ENCODE assay signal across 8 cellular contexts in genomic region chr17:39153541-39154111, GRCh38. TPM values are rescaled to one million over a fixed set of nuclear protein-coding genes. Genes with fewer than 3 reads are reported as not detected.
A peak's percentile ranks its signal among the peaks of the same experiment; 100 is the strongest.
DNase-seq lines count a peak whose midpoint lies in the region; ATAC-seq, FAIRE-seq and TF ChIP-seq lines count a peak whose summit lies in the region.

No MANE protein-coding gene starts in this region.

- TF ChIP-seq POLR2A in A549 (IDR thresholded peaks at IDR 0.05; ENCODE audit: low read length), result no peak

- DNase-seq in A549 (ENCODE audit: low read depth in 1 of 2, low spot score in 1 of 2) (peak; percentile 90 to 94), HT-29 (ENCODE audit: low spot score) (peak; percentile 94), lung (ENCODE audit: low spot score) (peak; percentile 93)
- DNase-seq in NK-92 treated with Interleukin-12 subunit alpha and Interleukin-12 subunit beta, amount 100 ng/mL, for 24 hours (lab: John Stamatoyannopoulos, UW), result peak; percentile 82
- DNase-seq in activated CD8-positive, alpha-beta memory T cell treated with anti-CD3 and anti-CD28 coated beads for 4 hours (ENCODE audit: low read depth in 2 of 2), result peak; percentile 87 to 89
- DNase-seq in effector CD8-positive, alpha-beta T cell (lab: John Stamatoyannopoulos, UW), result peak; percentile 86
- peak; percentile 82 to 96 for DNase-seq in stimulated activated CD4-positive, alpha-beta T cell treated with anti-CD3 and anti-CD28 coated beads, Interleukin-4, amount 100 ng/mL, for 48 hours (ENCODE audit: low read depth in 2 of 2)

- H3K27ac ChIP-seq in A549, result peak overlapping the region; percentile 76 to 87
- peak overlapping the region; percentile 71 to 82 for H3K27ac ChIP-seq in lung (ENCODE audit: low read depth in 1 of 2, low read length in 1 of 2)

- no peaks in the 10 kb centered on the region for H3K27me3 ChIP-seq in lung (ENCODE audit: control insufficient read depth, insufficient read depth)

- WGBS in A549 (ENCODE audit: missing lambda C conversion rate), result 2% methylated on average over 22 of the region's 22 CpGs
- WGBS in lung, 2 donors, result 0 to 1% methylated on average over 22 of the region's 22 CpGs

- peak; percentile 49 for FAIRE-seq in A549 (lab: Jason Lieb, UNC)

- no peak; the same call in 2 of the 3 replicates for TF ChIP-seq CTCF in A549 (IDR thresholded peaks at IDR 0.05)
- no peak for TF ChIP-seq CTCF in lung (IDR thresholded peaks at IDR 0.05; ENCODE audit: control extremely low read depth, extremely low read depth)

- no peak for TF ChIP-seq RAD21 in A549 (conservative IDR thresholded peaks at IDR 0.05 in 1 of 2, IDR thresholded peaks at IDR 0.05 in 1 of 2)

- CTCF ChIA-PET in A549 (lab: Yijun Ruan, JAX), result interaction anchor here (0.6 to 30.5 kb wide), 96 partner anchors 8 to 570 kb away, joined by 3 to 612 read pairs (median 4); partner anchors contain the start of genes ARL5C, CACNB1, FBXO47 and LASP1

- no peak for TF ChIP-seq EP300 in A549 (IDR thresholded peaks at IDR 0.05)

- H3K4me2 ChIP-seq in A549, result peak overlapping the region; percentile 83

- H3K4me3 ChIP-seq in A549, result peak overlapping the region; percentile 89
- H3K4me3 ChIP-seq in lung, result peak overlapping the region; percentile 43

- no peaks in the 10 kb centered on the region for H3K9me3 ChIP-seq in A549
- no peaks in the 10 kb centered on the region for H3K9me3 ChIP-seq in lung (ENCODE audit: control insufficient read depth in 2 of 2, insufficient read depth in 1 of 2, low read length in 1 of 2)

- no peaks in the 10 kb centered on the region for H3K36me3 ChIP-seq in lung (ENCODE audit: control insufficient read depth in 2 of 2, insufficient read depth in 2 of 2, low read length in 2 of 2)

- ATAC-seq in A549 (peak; percentile 65 to 69), GM18907 (IDR thresholded peaks at IDR 0.05; ENCODE audit: unreplicated experiment) (peak; percentile 47), lung (ENCODE audit: insufficient read depth, low FRiP score) (peak; percentile 73)

- POLR2A ChIA-PET in A549 (lab: Yijun Ruan, JAX), result interaction anchor here (0.6 to 2.3 kb wide), 13 partner anchors 9 to 401 kb away, joined by 3 to 21 read pairs (median 5); partner anchors contain the start of genes LASP1, PSMB3 and RPL19

- H3K4me1 ChIP-seq in A549 (peaks cover 7% of the 10 kb centered on the region), lung (ENCODE audit: control insufficient read depth in 2 of 2, insufficient read depth in 2 of 2, low read length in 2 of 2) (peaks cover 0 to 3% of the 10 kb centered on the region in 2 donors)

TF ChIP-seq in A549, 52 proteins besides CTCF, POLR2A, EP300 and RAD21:
- TF ChIP-seq KDM5A (IDR thresholded peaks at IDR 0.05) (no peak), SMC3 (IDR thresholded peaks at IDR 0.05) (0 out of 3 replicates have a peak, but pooled peaks have one; percentile 26), RCOR1 (IDR thresholded peaks at IDR 0.05; ENCODE audit: low read depth, low read length) (0 out of 2 replicates have a peak, but pooled peaks have one; percentile 13), HMGXB4 (CRISPR knock-in tag; IDR thresholded peaks at IDR 0.05; ENCODE audit: borderline replicate concordance) (peak; percentile 74; the same call in 1 of the 2 replicates), PBX3 (IDR thresholded peaks at IDR 0.05) (0 out of 2 replicates have a peak, but pooled peaks have one; percentile 23), SREBF2 (IDR thresholded peaks at IDR 0.05) (peak; percentile 98), MYC (IDR thresholded peaks at IDR 0.05; ENCODE audit: borderline replicate concordance, low read length) (no peak), ESRRA (IDR thresholded peaks at IDR 0.05; ENCODE audit: borderline replicate concordance, low read length) (0 out of 2 replicates have a peak, but pooled peaks have one; percentile 59), CHD2 (IDR thresholded peaks at IDR 0.05; ENCODE audit: low read length, partially characterized antibody) (no peak), NPAS2 (CRISPR knock-in tag; IDR thresholded peaks at IDR 0.05; ENCODE audit: borderline replicate concordance) (no peak)

RNA-seq across cellular contexts. Expression of gene PLXDC1, which starts 2.2 kb away (rescaled TPM):
- 0.36 and 0.77 TPM in 2 replicates for polyA plus RNA-seq in A549 (2011; rRNA removed)
- polyA plus RNA-seq in A549 (2012; cell fraction: cytosol; rRNA removed), result 0.16 and 0.23 TPM in 2 replicates
- polyA plus RNA-seq in A549 (2012; cell fraction: nucleus; rRNA removed), result 2.0 and 2.4 TPM in 2 replicates
- 0.22 to 0.54 TPM (median 0.31 TPM) in 3 replicates for polyA plus RNA-seq in A549 (2017; fragmentation: RNase III; extraction: RNeasy Plus Mini Kit Qiagen cat#74134 plus additional on column Dnase treatment)
- 0.29 and 0.79 TPM in 2 replicates for polyA minus RNA-seq in A549 (2011; rRNA and poly(A)+ RNA removed)
- total RNA-seq in HT-29 (2014; rRNA removed; shearing (Covaris generic)), result not detected in 2 replicates
- 1 to 10 TPM; 4.9 to 7.3 TPM for total RNA-seq in lung
- 1 to 10 TPM; 1.7 to 5.9 TPM for polyA plus RNA-seq in lung

RNA-seq across cellular contexts. Expression of gene ARL5C, which starts 12.3 kb away (rescaled TPM):
- polyA plus RNA-seq in A549 (2011; rRNA removed) (not detected in 2 replicates), A549 (2017; fragmentation: RNase III; extraction: RNeasy Plus Mini Kit Qiagen cat#74134 plus additional on column Dnase treatment) (not detected in 3 replicates), lung (not detected)
- polyA plus RNA-seq in A549 (2012; cell fraction: cytosol; rRNA removed), result not detected in 2 replicates
- polyA plus RNA-seq in A549 (2012; cell fraction: nucleus; rRNA removed), result 0.01 TPM in 1 of 2 replicates, not detected in the other
- polyA minus RNA-seq in A549 (2011; rRNA and poly(A)+ RNA removed), result not detected in 2 replicates
- total RNA-seq in HT-29 (2014; rRNA removed; shearing (Covaris generic)), result not detected in 2 replicates
- total RNA-seq in lung, result not detected

RNA-seq across cellular contexts. Expression of gene CACNB1, which starts 43.8 kb away (rescaled TPM):
- polyA plus RNA-seq in A549 (2011; rRNA removed), result 3.2 and 3.6 TPM in 2 replicates
- 4.3 and 5.3 TPM in 2 replicates for polyA plus RNA-seq in A549 (2012; cell fraction: cytosol; rRNA removed)
- 17.6 and 19.6 TPM in 2 replicates for polyA plus RNA-seq in A549 (2012; cell fraction: nucleus; rRNA removed)
- 3.4 to 4.3 TPM (median 3.9 TPM) in 3 replicates for polyA plus RNA-seq in A549 (2017; fragmentation: RNase III; extraction: RNeasy Plus Mini Kit Qiagen cat#74134 plus additional on column Dnase treatment)
- polyA minus RNA-seq in A549 (2011; rRNA and poly(A)+ RNA removed), result 8.4 and 10.0 TPM in 2 replicates
- total RNA-seq in HT-29 (2014; rRNA removed; shearing (Covaris generic)), result 3.5 and 6.5 TPM in 2 replicates
- 10 to 100 TPM in 1 of 2 donors, 1 to 10 TPM in 1; 8.2 to 49.6 TPM for total RNA-seq in lung
- 10 to 100 TPM in 1 of 2 donors, 1 to 10 TPM in 1; 6.8 to 35.1 TPM for polyA plus RNA-seq in lung

RNA-seq across cellular contexts. Expression of gene RPL19, which starts 46.5 kb away (rescaled TPM):
- polyA plus RNA-seq in A549 (2011; rRNA removed), result 1,983 and 2,211 TPM in 2 replicates
- polyA plus RNA-seq in A549 (2012; cell fraction: cytosol; rRNA removed), result 3,586 and 4,539 TPM in 2 replicates
- polyA plus RNA-seq in A549 (2012; cell fraction: nucleus; rRNA removed), result 1,789 and 1,975 TPM in 2 replicates
- 2,724 to 2,918 TPM (median 2,862 TPM) in 3 replicates for polyA plus RNA-seq in A549 (2017; fragmentation: RNase III; extraction: RNeasy Plus Mini Kit Qiagen cat#74134 plus additional on column Dnase treatment)
- polyA minus RNA-seq in A549 (2011; rRNA and poly(A)+ RNA removed), result 835 and 986 TPM in 2 replicates
- total RNA-seq in HT-29 (2014; rRNA removed; shearing (Covaris generic)), result 2,436 and 2,711 TPM in 2 replicates
- 1,000 to 10,000 TPM; 1,387 to 1,536 TPM for total RNA-seq in lung
- polyA plus RNA-seq in lung, result 1,000 to 10,000 TPM; 2,407 to 4,055 TPM

Comparison
In these comparisons a context has a peak if more than half of its experiments do, and no peak if none do; other contexts are left out.
1. Peak in every context shown above with its lines: DNase-seq, ATAC-seq, H3K4me3 ChIP-seq and H3K27ac ChIP-seq.